ENCODE assay signal across 1 cellular context in the genomic region with DNA sequence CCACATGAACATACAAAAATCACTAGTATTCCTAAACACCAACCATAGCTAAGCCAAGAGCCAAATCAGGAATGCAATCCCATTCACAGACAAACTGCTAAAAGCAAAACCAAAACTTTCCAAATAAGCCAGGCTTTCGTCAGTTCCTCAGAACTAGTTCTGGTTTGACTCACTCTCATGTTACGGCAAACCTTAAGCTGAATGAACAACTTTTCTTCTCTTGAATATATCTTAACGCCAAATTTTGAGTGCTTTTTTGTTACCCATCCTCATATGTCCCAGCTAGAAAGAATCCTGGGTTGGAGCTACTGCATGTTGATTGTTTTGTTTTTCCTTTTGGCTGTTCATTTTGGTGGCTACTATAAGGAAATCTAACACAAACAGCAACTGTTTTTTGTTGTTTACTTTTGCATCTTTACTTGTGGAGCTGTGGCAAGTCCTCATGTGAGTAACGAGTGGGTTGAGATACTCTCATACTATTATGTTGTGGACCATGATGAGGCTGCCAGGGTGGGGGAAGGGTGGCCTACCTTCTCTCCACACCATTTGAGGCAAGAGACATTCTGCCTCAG.
TF ChIP-seq lines count a peak whose summit lies in the region.

A gene (plus strand): TSS at position 172 of the 572 bp plus-strand sequence. CDS start 12,016 bp downstream, outside the sequence.

TF ChIP-seq in WTC11, 78 proteins besides CTCF, POLR2A, EP300 and RAD21 (continued from another document):
- TF ChIP-seq, protein P1, sequence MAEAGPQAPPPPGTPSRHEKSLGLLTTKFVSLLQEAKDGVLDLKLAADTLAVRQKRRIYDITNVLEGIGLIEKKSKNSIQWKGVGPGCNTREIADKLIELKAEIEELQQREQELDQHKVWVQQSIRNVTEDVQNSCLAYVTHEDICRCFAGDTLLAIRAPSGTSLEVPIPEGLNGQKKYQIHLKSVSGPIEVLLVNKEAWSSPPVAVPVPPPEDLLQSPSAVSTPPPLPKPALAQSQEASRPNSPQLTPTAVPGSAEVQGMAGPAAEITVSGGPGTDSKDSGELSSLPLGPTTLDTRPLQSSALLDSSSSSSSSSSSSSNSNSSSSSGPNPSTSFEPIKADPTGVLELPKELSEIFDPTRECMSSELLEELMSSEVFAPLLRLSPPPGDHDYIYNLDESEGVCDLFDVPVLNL (CRISPR knock-in tag; IDR thresholded peaks at IDR 0.05; ENCODE audit: borderline replicate concordance, low read depth) = no peak
- TF ChIP-seq TP53 (CRISPR knock-in tag; IDR thresholded peaks at IDR 0.05) = no peak
